10 cellular contexts compared by ENCODE assay signal in the genomic region with DNA sequence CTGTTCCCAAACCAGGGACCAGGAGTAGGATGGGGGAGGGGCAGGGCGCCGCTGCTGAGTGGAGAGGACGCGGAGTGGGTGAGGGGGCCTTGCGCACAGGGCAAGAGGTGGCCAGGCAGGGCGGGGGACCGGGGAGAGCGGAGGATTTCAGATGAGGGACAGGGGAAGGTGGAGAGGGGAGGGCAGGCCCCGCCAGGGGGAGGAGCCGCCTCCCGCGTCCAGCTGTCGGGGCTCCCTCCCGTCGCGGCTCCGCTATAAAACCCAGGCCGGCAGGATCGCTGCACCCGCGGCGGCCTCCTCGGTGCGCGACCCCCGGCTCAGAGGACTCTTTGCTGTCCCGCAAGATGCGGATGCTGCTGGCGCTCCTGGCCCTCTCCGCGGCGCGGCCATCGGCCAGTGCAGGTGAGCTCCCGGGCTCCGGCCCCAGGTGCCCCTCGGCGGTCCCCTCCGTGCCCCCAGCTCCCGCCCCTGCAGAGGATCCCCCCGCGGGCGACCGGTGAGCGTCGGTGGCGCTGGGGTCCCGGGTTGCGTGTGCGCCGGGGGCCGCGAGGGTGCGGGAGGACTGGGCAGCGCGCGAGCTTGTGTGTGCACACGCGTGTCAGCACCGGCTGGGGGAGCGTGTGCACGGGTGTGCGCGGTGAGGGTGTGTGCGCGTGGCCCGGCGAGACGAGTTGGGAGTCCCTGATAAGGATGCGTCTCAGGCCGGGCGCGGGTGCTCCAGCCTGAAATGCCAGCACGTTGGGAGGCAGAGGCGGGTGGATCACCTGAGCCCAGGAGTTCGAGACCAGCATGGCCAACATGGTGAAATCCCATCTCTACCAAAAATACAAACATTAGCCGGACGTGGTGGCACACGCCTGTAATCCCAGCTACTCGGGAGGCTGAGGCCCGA. TPM values are rescaled to one million over a fixed set of nuclear protein-coding genes. Genes with fewer than 3 reads are reported as not detected.
A peak's percentile ranks its signal among the peaks of the same experiment; 100 is the strongest.
DNase-seq lines count a peak whose midpoint lies in the region; ATAC-seq, FAIRE-seq and TF ChIP-seq lines count a peak whose summit lies in the region.
"Had no signal": no experiment of that assay in that cellular context is flagged by ENCODE, and none has a peak within 500 bp of the region (broad histone marks: within the 10 kb centered on the region; RNA-seq: fewer than 3 reads in every experiment).

A gene (plus strand): TSS at position 283 of the 892 bp plus-strand sequence. CDS start 62 bp downstream, at position 345.

- H3K27me3 Mint-ChIP-seq in T-helper 1 cell treated with Interleukin-12 subunit alpha and Interleukin-12 subunit beta and Interleukin-4 antibody, amounts not matched to agents 30 μg/mL and 1 μg/mL, for 36 hours (ENCODE audit: low read depth), result peaks cover 78% of the 10 kb centered on the region
- peaks cover 70% of the 10 kb centered on the region for H3K27me3 Mint-ChIP-seq in activated naive CD8-positive, alpha-beta T cell treated with anti-CD3 and anti-CD28 coated beads, Interleukin-2, amount 10 ng/mL, durations not matched to agents 7 days and 5 days

- ATAC-seq in activated naive CD8-positive, alpha-beta T cell treated with anti-CD3 and anti-CD28 coated beads, Interleukin-2, amount 10 ng/mL, durations not matched to agents 7 days and 5 days (ENCODE audit: low read depth), result no peak

- FAIRE-seq in kidney (lab: Jason Lieb, UNC), result no peak

- no peaks in the 10 kb centered on the region for H3K9me3 Mint-ChIP-seq in T-helper 1 cell treated with Interleukin-12 subunit alpha and Interleukin-12 subunit beta and Interleukin-4 antibody, amounts not matched to agents 30 μg/mL and 1 μg/mL, for 36 hours
- H3K9me3 Mint-ChIP-seq in activated naive CD8-positive, alpha-beta T cell treated with anti-CD3 and anti-CD28 coated beads, Interleukin-2, amount 10 ng/mL, durations not matched to agents 7 days and 5 days, result no peaks in the 10 kb centered on the region

- no peak within 1 kb of the TSS for H3K27ac Mint-ChIP-seq in T-helper 1 cell treated with Interleukin-12 subunit alpha and Interleukin-12 subunit beta and Interleukin-4 antibody, amounts not matched to agents 30 μg/mL and 1 μg/mL, for 36 hours
- H3K27ac Mint-ChIP-seq in activated naive CD8-positive, alpha-beta T cell treated with anti-CD3 and anti-CD28 coated beads, Interleukin-2, amount 10 ng/mL, durations not matched to agents 7 days and 5 days, result no peak within 1 kb of the TSS

- peak within 1 kb of the TSS; percentile 74 for H3K27ac ChIP-seq in kidney (ENCODE audit: low read depth in 2 of 2, low read length in 2 of 2)

- TF ChIP-seq CTCF in kidney (IDR thresholded peaks at IDR 0.05; ENCODE audit: borderline replicate concordance, extremely low read depth, insufficient read depth), result no peak
- TF ChIP-seq CTCF in subcutaneous adipose tissue (IDR thresholded peaks at IDR 0.05; ENCODE audit: low read depth), result no peak
- no peak for TF ChIP-seq CTCF in GM20000 (IDR thresholded peaks at IDR 0.05; ENCODE audit: extremely low read depth, missing control alignments)

- H3K4me3 Mint-ChIP-seq in T-helper 1 cell treated with Interleukin-12 subunit alpha and Interleukin-12 subunit beta and Interleukin-4 antibody, amounts not matched to agents 30 μg/mL and 1 μg/mL, for 36 hours, result peak within 1 kb of the TSS; percentile 42
- H3K4me3 Mint-ChIP-seq in activated naive CD8-positive, alpha-beta T cell treated with anti-CD3 and anti-CD28 coated beads, Interleukin-2, amount 10 ng/mL, durations not matched to agents 7 days and 5 days, result peak within 1 kb of the TSS; percentile 65

- no peaks in the 10 kb centered on the region for H3K36me3 Mint-ChIP-seq in T-helper 1 cell treated with Interleukin-12 subunit alpha and Interleukin-12 subunit beta and Interleukin-4 antibody, amounts not matched to agents 30 μg/mL and 1 μg/mL, for 36 hours (ENCODE audit: low read depth)
- H3K36me3 Mint-ChIP-seq in activated naive CD8-positive, alpha-beta T cell treated with anti-CD3 and anti-CD28 coated beads, Interleukin-2, amount 10 ng/mL, durations not matched to agents 7 days and 5 days, result no peaks in the 10 kb centered on the region

- H3K9me3 ChIP-seq in kidney (ENCODE audit: control insufficient read depth in 1 of 2, low read length in 2 of 2), result no peaks in the 10 kb centered on the region

- peak within 1 kb of the TSS; percentile 50 to 66 for H3K4me3 ChIP-seq in kidney (ENCODE audit: low read length in 2 of 2)

- H3K36me3 ChIP-seq in kidney (ENCODE audit: control insufficient read depth in 1 of 2, insufficient read depth in 2 of 2, low read length in 2 of 2), result no peaks in the 10 kb centered on the region

- H3K4me1 Mint-ChIP-seq in T-helper 1 cell treated with Interleukin-12 subunit alpha and Interleukin-12 subunit beta and Interleukin-4 antibody, amounts not matched to agents 30 μg/mL and 1 μg/mL, for 36 hours (ENCODE audit: low read depth), result peaks cover 10% of the 10 kb centered on the region
- H3K4me1 Mint-ChIP-seq in activated naive CD8-positive, alpha-beta T cell treated with anti-CD3 and anti-CD28 coated beads, Interleukin-2, amount 10 ng/mL, durations not matched to agents 7 days and 5 days, result peaks cover 11% of the 10 kb centered on the region

- intact Hi-C loops in kidney (cut with DNase I), result no loop called here

- POLR2A ChIA-PET in activated naive CD8-positive, alpha-beta T cell treated with anti-CD3 and anti-CD28 coated beads, Interleukin-2, amount 10 ng/mL, durations not matched to agents 7 days and 5 days (lab: Charles Lee), result interaction anchor here (0.6 to 1.1 kb wide), 4 partner anchors 8 to 994 kb away, joined by 3 to 10 read pairs (median 6); no protein-coding TSS in a partner anchor

- peak within 1 kb of the TSS in 1 of 2 donors; percentile 51 for H3K9ac ChIP-seq in kidney (ENCODE audit: low read length in 2 of 2)

- DNase-seq in T-helper 1 cell, result no peak
- no peak for DNase-seq in activated naive CD8-positive, alpha-beta T cell treated with anti-CD3 and anti-CD28 coated beads, Interleukin-2, amount 10 ng/mL, durations not matched to agents 7 days and 5 days
- DNase-seq in kidney, result peak; percentile 79
- DNase-seq in GM20000 (ENCODE audit: low spot score), result no peak
- DNase-seq in LoVo (ENCODE audit: low spot score), result no peak
- no peak for DNase-seq in NCI-H1436 (lab: John Stamatoyannopoulos, UW)
- DNase-seq: stimulated activated CD4-positive, alpha-beta T cell treated with anti-CD3 and anti-CD28 coated beads, Interleukin-2, amount 100 ng/mL, for 48 hours had no signal

- H3K4me1 ChIP-seq in kidney (ENCODE audit: control insufficient read depth in 1 of 2, insufficient read depth in 1 of 2, low read depth in 1 of 2, low read length in 2 of 2), result peaks cover 6 to 19% of the 10 kb centered on the region in 2 donors

RNA-seq across cellular contexts. Expression of the gene that starts here (rescaled TPM):
- total RNA-seq in activated naive CD8-positive, alpha-beta T cell treated with anti-CD3 and anti-CD28 coated beads, Interleukin-2, amount 10 ng/mL, durations not matched to agents 7 days and 5 days, result not detected
- total RNA-seq in kidney (25.3 TPM), subcutaneous adipose tissue (10 to 100 TPM; 10.1 to 84.4 (median 29.3) TPM)
- 102 TPM for polyA plus RNA-seq in kidney (ENCODE audit: insufficient read depth, low read depth, low replicate concordance)
- polyA plus RNA-seq: BJ had no signal

Comparison
In these comparisons a context has a peak if more than half of its experiments do, and no peak if none do; other contexts are left out.
1. RNA of the gene that starts here (total RNA-seq): 10.1 to 84.4 TPM in subcutaneous adipose tissue and 25.3 TPM in kidney (single experiment); not detected in activated naive CD8-positive, alpha-beta T cell treated with anti-CD3 and anti-CD28 coated beads, Interleukin-2, amount 10 ng/mL, durations not matched to agents 7 days and 5 days; every median in the first group is over 10 times any median in the second.